ENCODE assay signal across 15 cellular contexts in genomic region chr1:174775621-174776020, GRCh38.
"Had no signal": no experiment of that assay in that cellular context is flagged by ENCODE, and none has a peak within 500 bp of the region (broad histone marks: within the 10 kb centered on the region; RNA-seq: fewer than 3 reads in every experiment).

No MANE protein-coding gene starts in this region.

- DNase-seq: effector memory CD4-positive, alpha-beta T cell; gastrocnemius medialis; heart right ventricle; hypothalamus; kidney glomerular epithelial cell; naive thymus-derived CD8-positive, alpha-beta T cell; stimulated activated CD4-positive, alpha-beta T cell treated with anti-CD3 and anti-CD28 coated beads, Interleukin-2, amount 100 ng/mL, for 48 hours; stimulated activated naive CD8-positive, alpha-beta T cell treated with anti-CD3 and anti-CD28 coated beads, Interleukin-15, Interleukin-2, amounts not matched to agents 100 U/mL and 50 U/mL, for 24 hours; thyroid gland; upper lobe of left lung; uterus had no signal

- H3K27me3 Mint-ChIP-seq: naive thymus-derived CD8-positive, alpha-beta T cell had no signal

- H3K9me3 ChIP-seq: gastrocnemius medialis, heart right ventricle, neutrophil, suprapubic skin, thyroid gland, upper lobe of left lung, uterus had no signal

- H3K27me3 ChIP-seq: gastrocnemius medialis, heart right ventricle, neutrophil, suprapubic skin, thyroid gland, upper lobe of left lung, uterus had no signal

- H3K36me3 ChIP-seq: gastrocnemius medialis, heart right ventricle, neutrophil, suprapubic skin, thyroid gland, upper lobe of left lung, uterus had no signal

- H3K4me3 ChIP-seq: gastrocnemius medialis, heart right ventricle, smooth muscle cell, suprapubic skin, thyroid gland, upper lobe of left lung, uterus had no signal

- H3K4me2 ChIP-seq: smooth muscle cell had no signal

- H3K27ac ChIP-seq: gastrocnemius medialis, heart right ventricle, neutrophil, suprapubic skin, thyroid gland, upper lobe of left lung, uterus had no signal

- H3K4me3 Mint-ChIP-seq: naive thymus-derived CD8-positive, alpha-beta T cell had no signal

- H3K9me3 Mint-ChIP-seq: naive thymus-derived CD8-positive, alpha-beta T cell had no signal

- H3K4me1 ChIP-seq: gastrocnemius medialis, heart right ventricle, suprapubic skin, thyroid gland, upper lobe of left lung, uterus had no signal

- ATAC-seq: esophagus mucosa; gastrocnemius medialis; heart right ventricle; naive thymus-derived CD8-positive, alpha-beta T cell; stimulated activated naive CD8-positive, alpha-beta T cell treated with anti-CD3 and anti-CD28 coated beads, Interleukin-15, Interleukin-2, amounts not matched to agents 100 U/mL and 50 U/mL, for 24 hours had no signal
